12 cellular contexts compared by ENCODE assay signal in genomic region chr1:21021311-21021710, GRCh38.
DNase-seq lines count a peak whose midpoint lies in the region; ATAC-seq, FAIRE-seq and TF ChIP-seq lines count a peak whose summit lies in the region.
"Had no signal": no experiment of that assay in that cellular context is flagged by ENCODE, and none has a peak within 500 bp of the region (broad histone marks: within the 10 kb centered on the region; RNA-seq: fewer than 3 reads in every experiment).

No MANE protein-coding gene starts in this region.

- no peak for TF ChIP-seq RAD21 in A549 (conservative IDR thresholded peaks at IDR 0.05 in 1 of 2, IDR thresholded peaks at IDR 0.05 in 1 of 2)

- no peaks in the 10 kb centered on the region for H3K27me3 Mint-ChIP-seq in osteocyte (ENCODE audit: unreplicated experiment)

- peaks cover 7% of the 10 kb centered on the region for H3K36me3 Mint-ChIP-seq in osteocyte (ENCODE audit: unreplicated experiment)

- no peaks in the 10 kb centered on the region for H3K9me3 ChIP-seq in A549

- H3K4me1 Mint-ChIP-seq in osteocyte (ENCODE audit: unreplicated experiment) = peaks cover 40% of the 10 kb centered on the region

- H3K4me3 ChIP-seq in A549 (no peak overlapping the region), HL-60 (replicated peaks; ENCODE audit: insufficient read depth, low read length) (no peak overlapping the region), dorsolateral prefrontal cortex (no peak overlapping the region)

- 91% methylated on average over 4 of the region's 4 CpGs for WGBS in A549 (ENCODE audit: missing lambda C conversion rate)

- peak overlapping the region; percentile 100 for H3K27ac Mint-ChIP-seq in osteocyte (ENCODE audit: unreplicated experiment)

- H3K27me3 ChIP-seq in HL-60 (ENCODE audit: insufficient read depth, poor library complexity, severe bottlenecking) (no peaks in the 10 kb centered on the region), dorsolateral prefrontal cortex (no peaks in the 10 kb centered on the region)

- ATAC-seq in A549 = no peak
- ATAC-seq in GM18909 (IDR thresholded peaks at IDR 0.05; ENCODE audit: poor library complexity, unreplicated experiment) = no peak

- H3K4me1 ChIP-seq in A549 = peaks cover 61% of the 10 kb centered on the region

- intact Hi-C loops in dorsolateral prefrontal cortex (cut with DNase I) = no loop called here

- no peak overlapping the region for H3K4me3 Mint-ChIP-seq in osteocyte (ENCODE audit: unreplicated experiment)

- peak overlapping the region; percentile 88 for H3K4me2 ChIP-seq in A549

- TF ChIP-seq CTCF in A549 (IDR thresholded peaks at IDR 0.05) (no peak), HL-60 (IDR thresholded peaks at IDR 0.05; ENCODE audit: insufficient read depth, low read length) (no peak), dorsolateral prefrontal cortex (IDR thresholded peaks at IDR 0.05 in 54 of 56, conservative IDR thresholded peaks at IDR 0.05 in 2 of 56; ENCODE audit: low read depth in 1 of 56, partially characterized antibody in 56 of 56) (no peak), osteocyte (IDR thresholded peaks at IDR 0.05) (no peak)

- DNase-seq in A549 (ENCODE audit: low read depth in 1 of 2, low spot score in 1 of 2) = no peak
- no peak for DNase-seq in HL-60 (ENCODE audit: low read depth in 1 of 2, low spot score in 1 of 2)
- DNase-seq in dorsolateral prefrontal cortex = no peak
- DNase-seq in osteocyte (ENCODE audit: extremely low spot score, unreplicated experiment) = no peak
- DNase-seq in NCI-H1930 (lab: John Stamatoyannopoulos, UW) = no peak
- no peak for DNase-seq in caudate nucleus (lab: John Stamatoyannopoulos, UW)
- DNase-seq in epidermal melanocyte (ENCODE audit: insufficient read length, low spot score) = no peak
- DNase-seq: activated gamma-delta T cell, NCI-H1436 treated with DMSO at 0.1 percent for 48 hours had no signal

- TF ChIP-seq EP300 in A549 (IDR thresholded peaks at IDR 0.05) = no peak

- CTCF ChIA-PET in A549 (lab: Yijun Ruan, JAX) = no interaction called here

- FAIRE-seq in A549 (lab: Jason Lieb, UNC) = no peak
- FAIRE-seq: GM12891, TTC549 had no signal

- TF ChIP-seq POLR2A in A549 (IDR thresholded peaks at IDR 0.05; ENCODE audit: low read length) = no peak

- H3K9me3 Mint-ChIP-seq in osteocyte (ENCODE audit: unreplicated experiment) = no peaks in the 10 kb centered on the region

- POLR2A ChIA-PET in A549 (lab: Yijun Ruan, JAX) = no interaction called here

- H3K27ac ChIP-seq in A549 (peak overlapping the region; percentile 93 to 95), HL-60 (replicated peaks) (peak overlapping the region; percentile 61), dorsolateral prefrontal cortex (peak overlapping the region in 45 of 59 donors; percentile 6 to 90 (median 70)), caudate nucleus (ENCODE audit: low read depth, low read length) (no peak overlapping the region)

TF ChIP-seq in A549, 52 proteins besides CTCF, POLR2A, EP300 and RAD21:
- TF ChIP-seq BHLHE40 (IDR thresholded peaks at IDR 0.05; ENCODE audit: low read depth, low read length) (no peak), TFCP2L1 (CRISPR knock-in tag; IDR thresholded peaks at IDR 0.05) (no peak), EHMT2 (IDR thresholded peaks at IDR 0.05; ENCODE audit: low read depth) (no peak), POLR2AphosphoS2 (conservative IDR thresholded peaks at IDR 0.05; ENCODE audit: low read length) (no peak), PBX3 (IDR thresholded peaks at IDR 0.05) (no peak), RCOR1 (IDR thresholded peaks at IDR 0.05; ENCODE audit: low read depth, low read length) (no peak), MAZ (IDR thresholded peaks at IDR 0.05; ENCODE audit: borderline replicate concordance, low read depth, low read length) (no peak), JUN (IDR thresholded peaks at IDR 0.05) (no peak), HOXA7 (CRISPR knock-in tag; IDR thresholded peaks at IDR 0.05) (no peak), ESRRA (IDR thresholded peaks at IDR 0.05; ENCODE audit: borderline replicate concordance, low read length) (no peak), HEYL (CRISPR knock-in tag; IDR thresholded peaks at IDR 0.05) (no peak), SMC3 (IDR thresholded peaks at IDR 0.05) (no peak), TP53 (CRISPR knock-in tag; IDR thresholded peaks at IDR 0.05) (no peak), HOXB13 (CRISPR knock-in tag; IDR thresholded peaks at IDR 0.05; ENCODE audit: low read depth) (no peak), CHD4 (IDR thresholded peaks at IDR 0.05; ENCODE audit: borderline replicate concordance) (no peak), GATA3 (IDR thresholded peaks at IDR 0.05; ENCODE audit: borderline replicate concordance) (no peak), NFE2L2 (conservative IDR thresholded peaks at IDR 0.05; ENCODE audit: low read length) (no peak), RNF2 (IDR thresholded peaks at IDR 0.05; ENCODE audit: borderline replicate concordance, low read depth) (no peak)
- TF ChIP-seq, protein P1, sequence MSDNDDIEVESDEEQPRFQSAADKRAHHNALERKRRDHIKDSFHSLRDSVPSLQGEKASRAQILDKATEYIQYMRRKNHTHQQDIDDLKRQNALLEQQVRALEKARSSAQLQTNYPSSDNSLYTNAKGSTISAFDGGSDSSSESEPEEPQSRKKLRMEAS (IDR thresholded peaks at IDR 0.05) = no peak
- TF ChIP-seq, protein P2, sequence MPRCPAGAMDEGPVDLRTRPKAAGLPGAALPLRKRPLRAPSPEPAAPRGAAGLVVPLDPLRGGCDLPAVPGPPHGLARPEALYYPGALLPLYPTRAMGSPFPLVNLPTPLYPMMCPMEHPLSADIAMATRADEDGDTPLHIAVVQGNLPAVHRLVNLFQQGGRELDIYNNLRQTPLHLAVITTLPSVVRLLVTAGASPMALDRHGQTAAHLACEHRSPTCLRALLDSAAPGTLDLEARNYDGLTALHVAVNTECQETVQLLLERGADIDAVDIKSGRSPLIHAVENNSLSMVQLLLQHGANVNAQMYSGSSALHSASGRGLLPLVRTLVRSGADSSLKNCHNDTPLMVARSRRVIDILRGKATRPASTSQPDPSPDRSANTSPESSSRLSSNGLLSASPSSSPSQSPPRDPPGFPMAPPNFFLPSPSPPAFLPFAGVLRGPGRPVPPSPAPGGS (IDR thresholded peaks at IDR 0.05) = no peak
